ENCODE assay signal across 7 cellular contexts in genomic region chr2:34099377-34099776, GRCh38.
"Had no signal": no experiment of that assay in that cellular context is flagged by ENCODE, and none has a peak within 500 bp of the region (broad histone marks: within the 10 kb centered on the region; RNA-seq: fewer than 3 reads in every experiment).

No MANE protein-coding gene starts in this region.

- H2AFZ ChIP-seq: GM23248 had no signal

- DNase-seq: GM23248, GOT3, H7, HFFc6, IMR-90 had no signal

- H3K9ac ChIP-seq: GM23248 had no signal

- H3K27ac ChIP-seq: GM23248 had no signal

- H3K36me3 ChIP-seq: HAP-1 had no signal

- H3K9me3 ChIP-seq: HAP-1 had no signal

- H3K4me3 ChIP-seq: GM23248, HAP-1, K562 had no signal

- H3K4me1 ChIP-seq: HAP-1 had no signal
